Comparison of ENCODE assay signal across 1 cellular context in genomic region chrX:15269618-15270521, GRCh38.
TF ChIP-seq lines count a peak whose summit lies in the region.

Gene ASB9 (minus strand): TSS chrX:15270083. CDS start chrX:15269874, 209 bp downstream.

TF ChIP-seq in GM12878, 131 proteins besides CTCF, POLR2A, EP300 and RAD21 (continued from another document):
- TF ChIP-seq HSF1 (IDR thresholded peaks at IDR 0.05; ENCODE audit: low read depth, low read length), result no peak
TF ChIP-seq in GM12878: peak in this region for 6.
